In the genomic region with DNA sequence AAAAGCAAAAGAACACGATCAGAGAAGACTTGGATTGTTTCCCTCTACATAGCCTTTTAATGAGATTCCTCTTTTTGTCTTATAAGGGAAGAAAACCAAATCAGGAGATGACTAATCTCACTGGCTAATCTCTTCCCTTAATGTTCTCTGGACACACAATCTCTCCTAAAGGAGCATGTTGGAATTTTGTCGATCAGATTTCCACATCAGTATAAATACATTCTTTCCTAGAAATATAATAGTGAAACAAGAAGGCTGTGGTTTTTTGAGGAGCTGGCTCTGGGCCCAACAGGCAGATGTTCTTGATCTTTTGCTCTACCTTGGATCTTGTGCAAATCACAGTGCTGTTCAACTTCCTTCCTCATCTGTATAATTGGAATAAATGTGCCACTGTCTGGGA, we compare ENCODE assay signal across 11 cellular contexts.
A peak's percentile ranks its signal among the peaks of the same experiment; 100 is the strongest.
DNase-seq lines count a peak whose midpoint lies in the region; ATAC-seq, FAIRE-seq and TF ChIP-seq lines count a peak whose summit lies in the region.
"Had no signal": no experiment of that assay in that cellular context is flagged by ENCODE, and none has a peak within 500 bp of the region (broad histone marks: within the 10 kb centered on the region; RNA-seq: fewer than 3 reads in every experiment).

No MANE protein-coding gene starts in this region.

- intact Hi-C loops in PC-3 (cut with micrococcal nuclease), result no loop called here
- intact Hi-C loops in stomach (cut with DNase I; ENCODE audit: low total_unique reads), result no loop called here

- H2AFZ ChIP-seq in PC-3 (ENCODE audit: low read length), result no peak overlapping the region

- POLR2A ChIA-PET in PC-3 (lab: Charles Lee; ENCODE audit: unreplicated experiment), result interaction anchor here (0.6 kb wide), 1 partner anchor 489 kb away, joined by 5 read pairs; no protein-coding TSS in a partner anchor

- peaks cover 11% of the 10 kb centered on the region for H3K4me1 ChIP-seq in PC-3 (ENCODE audit: insufficient read depth, low read length)
- H3K4me1 ChIP-seq in stomach, result peaks cover 0 to 4% (median 1%) of the 10 kb centered on the region in 4 donors

- ATAC-seq in PC-3, result peak; percentile 48
- no peak for ATAC-seq in HG03354 (IDR thresholded peaks at IDR 0.05; ENCODE audit: poor library complexity, severe bottlenecking, unreplicated experiment)

- no peaks in the 10 kb centered on the region for H3K27me3 ChIP-seq in PC-3 (ENCODE audit: low read length)
- H3K27me3 ChIP-seq in stomach, result no peaks in the 10 kb centered on the region
- H3K27me3 ChIP-seq: cardiac muscle cell had no signal

- no peaks in the 10 kb centered on the region for H4K20me1 ChIP-seq in PC-3 (ENCODE audit: low read length)

- no peak for TF ChIP-seq EP300 in stomach (IDR thresholded peaks at IDR 0.05)

- H3K4me2 ChIP-seq in PC-3 (ENCODE audit: low read length), result 0 out of 2 replicates have a peak overlapping the region, but pooled peaks have one; percentile 6

- H3K9me2 ChIP-seq in PC-3 (replicated peaks; ENCODE audit: low read length), result no peaks in the 10 kb centered on the region

- 32 to 57% (median 53%) methylated on average over 2 of the region's 2 CpGs for WGBS in stomach, 5 donors

- CTCF ChIA-PET in PC-3 (lab: Charles Lee), result no interaction called here

- DNase-seq in GM03348 (ENCODE audit: low spot score) (peak; percentile 68), PC-3 (peak; percentile 47), fibroblast of peridontal ligament (ENCODE audit: extremely low read depth) (peak; percentile 96), stomach (peak; percentile 31), GOT3 (lab: John Stamatoyannopoulos, UW) (no peak), epidermal melanocyte (ENCODE audit: insufficient read length, low spot score) (no peak), GM12892 (ENCODE audit: insufficient read length) (no peak)
- DNase-seq: activated CD4-positive, alpha-beta memory T cell treated with anti-CD3 and anti-CD28 coated beads for 36 hours; nucleus accumbens had no signal

- H3K79me2 ChIP-seq in PC-3 (ENCODE audit: low read length), result no peaks in the 10 kb centered on the region

- no peak overlapping the region for H3K9ac ChIP-seq in PC-3 (ENCODE audit: low read length)

- H3F3A ChIP-seq in PC-3 (ENCODE audit: low read length, unreplicated experiment), result no peaks in the 10 kb centered on the region

- H3K27ac ChIP-seq in PC-3 (ENCODE audit: low read length), result no peak overlapping the region
- H3K27ac ChIP-seq in stomach, result no peak overlapping the region
- H3K27ac ChIP-seq: cardiac muscle cell had no signal

- TF ChIP-seq POLR2A in stomach (IDR thresholded peaks at IDR 0.05), result no peak
- TF ChIP-seq POLR2A in GM12892 (IDR thresholded peaks at IDR 0.05; ENCODE audit: low read depth, low read length), result no peak

- H3K36me3 ChIP-seq in PC-3 (ENCODE audit: low read depth, low read length) (no peaks in the 10 kb centered on the region), stomach (no peaks in the 10 kb centered on the region)
- H3K36me3 ChIP-seq: cardiac muscle cell had no signal

- H3K9me3 ChIP-seq in PC-3 (ENCODE audit: low read length) (no peaks in the 10 kb centered on the region), stomach (no peaks in the 10 kb centered on the region)

- no peak for FAIRE-seq in GM12892 (lab: Jason Lieb, UNC)

- H3K4me3 ChIP-seq in PC-3 (ENCODE audit: low read length) (no peak overlapping the region), stomach (no peak overlapping the region)
- H3K4me3 ChIP-seq: cardiac muscle cell had no signal

- no peak for TF ChIP-seq CTCF in PC-3 (conservative IDR thresholded peaks at IDR 0.05; ENCODE audit: low read depth, low read length)
- no peak for TF ChIP-seq CTCF in stomach (IDR thresholded peaks at IDR 0.05)

- BruUV-seq in PC-3 (replicated peaks; lab: Mats Ljungman, UMichigan), result no TSS peak

Comparison
In these comparisons a context has a peak if more than half of its experiments do, and no peak if none do; other contexts are left out.
1. DNase-seq: peak in GM03348 (single experiment), PC-3 (single experiment), fibroblast of peridontal ligament (single experiment) and stomach (single experiment); none in GOT3 (single experiment), epidermal melanocyte (single experiment) and GM12892 (single experiment).